ENCODE assay signal across 1 cellular context in genomic region chr12:19154696-19155095, GRCh38.
TF ChIP-seq lines count a peak whose summit lies in the region.

No MANE protein-coding gene starts in this region.

TF ChIP-seq in H1, 55 proteins besides CTCF, POLR2A, EP300 and RAD21 (continued from another document):
- no peak for TF ChIP-seq ATF3 (IDR thresholded peaks at IDR 0.05; ENCODE audit: insufficient read depth, low read depth, low read length)
- no peak for TF ChIP-seq CHD1 (IDR thresholded peaks at IDR 0.05; ENCODE audit: low read depth, low read length)
- no peak for TF ChIP-seq TBP (IDR thresholded peaks at IDR 0.05; ENCODE audit: low read depth, low read length)
- TF ChIP-seq JUND (IDR thresholded peaks at IDR 0.05; ENCODE audit: low read length) = no peak
- no peak for TF ChIP-seq POU5F1 (IDR thresholded peaks at IDR 0.05; ENCODE audit: low read depth, low read length)
- no peak for TF ChIP-seq GTF2F1 (IDR thresholded peaks at IDR 0.05; ENCODE audit: borderline replicate concordance, low read depth, low read length)
- TF ChIP-seq KDM5A (IDR thresholded peaks at IDR 0.05; ENCODE audit: low read length) = no peak
- TF ChIP-seq SIRT6 (IDR thresholded peaks at IDR 0.05; ENCODE audit: low read length) = no peak
TF ChIP-seq in H1: peak in this region for 0.
